In the genomic region with DNA sequence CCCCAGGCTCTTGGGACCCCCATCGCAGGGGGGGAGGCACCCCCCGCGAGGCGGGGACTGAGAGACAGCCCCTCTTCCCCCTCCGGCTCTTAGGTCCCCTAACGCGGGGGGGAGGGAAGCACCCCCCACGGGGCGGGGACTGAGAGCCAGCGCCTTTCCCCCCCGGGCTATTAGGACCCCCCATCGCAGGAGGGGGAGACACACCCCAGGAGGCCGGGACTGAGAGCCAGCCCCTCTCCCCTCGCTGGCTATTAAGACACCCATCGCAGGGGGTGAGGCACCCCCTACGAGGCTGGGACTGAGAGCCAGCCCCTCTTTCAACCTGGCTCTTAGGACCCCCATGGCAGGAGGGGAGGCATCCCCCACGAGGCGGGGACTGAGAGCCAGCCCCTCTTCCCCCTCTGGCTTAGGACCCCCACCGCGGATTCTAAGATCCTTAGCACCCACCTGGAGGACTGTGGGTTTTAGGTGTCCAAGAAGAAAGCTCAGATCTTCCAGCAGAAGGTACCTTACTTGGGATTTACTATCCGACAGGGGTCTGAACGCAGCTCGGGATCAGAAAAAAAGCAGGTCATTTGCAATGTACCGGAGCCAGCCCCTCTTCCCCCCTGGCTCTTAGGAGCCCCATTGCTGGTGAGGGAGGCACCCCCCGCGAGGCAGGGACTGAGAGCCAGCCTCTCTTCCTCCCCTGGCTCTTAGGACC, we compare ENCODE assay signal across 22 cellular contexts.
DNase-seq lines count a peak whose midpoint lies in the region; ATAC-seq and TF ChIP-seq lines count a peak whose summit lies in the region.
"Had no signal": no experiment of that assay in that cellular context is flagged by ENCODE, and none has a peak within 500 bp of the region (broad histone marks: within the 10 kb centered on the region; RNA-seq: fewer than 3 reads in every experiment).

No MANE protein-coding gene starts in this region.

- H2BK12ac ChIP-seq in mesenchymal stem cell (ENCODE audit: low read length in 2 of 2), result no peak overlapping the region

- no peak overlapping the region for H3K18ac ChIP-seq in mesendoderm (ENCODE audit: low read length)
- no peak overlapping the region for H3K18ac ChIP-seq in mesenchymal stem cell (ENCODE audit: low read depth in 1 of 2, low read length in 2 of 2)

- H3K4me3 Mint-ChIP-seq in stimulated activated naive CD8-positive, alpha-beta T cell treated with anti-CD3 and anti-CD28 coated beads, Interleukin-15, amount 100 ng/mL, for 72 hours, result no peak overlapping the region
- peak overlapping the region; percentile 12 for H3K4me3 Mint-ChIP-seq in chondrocyte (ENCODE audit: unreplicated experiment)
- H3K4me3 Mint-ChIP-seq: activated CD8-positive, alpha-beta T cell treated with anti-CD3 and anti-CD28 coated beads, Interleukin-2, amount 10 ng/mL, durations not matched to agents 7 days and 5 days; type B pancreatic cell had no signal

- H3K23ac ChIP-seq in mesendoderm (ENCODE audit: low read length) (no peak overlapping the region), mesenchymal stem cell (ENCODE audit: low read length in 2 of 2) (no peak overlapping the region)

- no peak overlapping the region for H4K5ac ChIP-seq in mesendoderm (ENCODE audit: low read length)

- no peaks in the 10 kb centered on the region for H3K79me1 ChIP-seq in mesendoderm (ENCODE audit: low read length)
- no peaks in the 10 kb centered on the region for H3K79me1 ChIP-seq in mesenchymal stem cell (replicated peaks; ENCODE audit: low read length, poor library complexity, severe bottlenecking)

- no CpG with 5 or more reads among the region's 26 CpGs for WGBS in mesendoderm (ENCODE audit: extremely low coverage, insufficient coverage, low lambda C conversion rate)
- WGBS in mesenchymal stem cell, result 58% methylated on average over 10 of the region's 26 CpGs

- no peak for TF ChIP-seq CTCF in chondrocyte (IDR thresholded peaks at IDR 0.05)
- no peak for TF ChIP-seq CTCF in coronary artery (IDR thresholded peaks at IDR 0.05)

- H3K9ac ChIP-seq in mesendoderm (ENCODE audit: low read length) (no peak overlapping the region), mesenchymal stem cell (ENCODE audit: low read length) (no peak overlapping the region)
- H3K9ac ChIP-seq: BLaER1 treated with 17β-estradiol and CSF1 and Interleukin-3, amounts not matched to agents 10 nM and 100 nM had no signal

- no peaks in the 10 kb centered on the region for H3K36me3 Mint-ChIP-seq in chondrocyte (ENCODE audit: low read depth)
- H3K36me3 Mint-ChIP-seq: brain had no signal

- peak overlapping the region in 1 of 2 donors; percentile 6 for H3K27ac Mint-ChIP-seq in stimulated activated naive CD8-positive, alpha-beta T cell treated with anti-CD3 and anti-CD28 coated beads, Interleukin-15, amount 100 ng/mL, for 72 hours
- no peak overlapping the region for H3K27ac Mint-ChIP-seq in chondrocyte (ENCODE audit: unreplicated experiment)
- H3K27ac Mint-ChIP-seq: activated CD8-positive, alpha-beta T cell treated with anti-CD3 and anti-CD28 coated beads, Interleukin-2, amount 10 ng/mL, durations not matched to agents 7 days and 5 days; brain; type B pancreatic cell had no signal

- H2AK5ac ChIP-seq in mesendoderm (ENCODE audit: low read length), result no peak overlapping the region
- H2AK5ac ChIP-seq in mesenchymal stem cell (ENCODE audit: low read length, severe bottlenecking), result no peak overlapping the region

- H2BK5ac ChIP-seq in mesendoderm (ENCODE audit: low read length) (no peak overlapping the region), mesenchymal stem cell (ENCODE audit: low read depth, low read length, poor library complexity, severe bottlenecking) (no peak overlapping the region)

- no peak overlapping the region for H3K4ac ChIP-seq in mesendoderm (ENCODE audit: low read depth, low read length)
- no peak overlapping the region for H3K4ac ChIP-seq in mesenchymal stem cell (ENCODE audit: low read depth in 1 of 2, low read length in 2 of 2)

- H2BK15ac ChIP-seq in mesendoderm (replicated peaks; ENCODE audit: low read depth) (no peak overlapping the region), mesenchymal stem cell (ENCODE audit: low read depth, poor library complexity, severe bottlenecking) (no peak overlapping the region)

- H3K56ac ChIP-seq in mesendoderm (ENCODE audit: low read length), result no peak overlapping the region

- H3K4me3 ChIP-seq in mesendoderm (ENCODE audit: low read length) (no peak overlapping the region), mesenchymal stem cell (ENCODE audit: insufficient read depth in 1 of 2, low read depth in 1 of 2, low read length in 2 of 2) (no peak overlapping the region), coronary artery (no peak overlapping the region)
- H3K4me3 ChIP-seq: BLaER1 treated with 17β-estradiol and CSF1 and Interleukin-3, amounts not matched to agents 10 nM and 100 nM had no signal

- no peak overlapping the region for H3K14ac ChIP-seq in mesenchymal stem cell (ENCODE audit: low read length in 2 of 2)

- H4K91ac ChIP-seq in mesenchymal stem cell (ENCODE audit: low read length), result no peak overlapping the region

- H3K27me3 Mint-ChIP-seq in stimulated activated naive CD8-positive, alpha-beta T cell treated with anti-CD3 and anti-CD28 coated beads, Interleukin-15, amount 100 ng/mL, for 72 hours, result no peaks in the 10 kb centered on the region
- no peaks in the 10 kb centered on the region for H3K27me3 Mint-ChIP-seq in chondrocyte (ENCODE audit: low read depth)
- H3K27me3 Mint-ChIP-seq: brain, type B pancreatic cell had no signal

- H3K9me3 ChIP-seq in mesenchymal stem cell (ENCODE audit: control insufficient read depth, low read length), result no peaks in the 10 kb centered on the region
- H3K9me3 ChIP-seq: left lung, neutrophil had no signal

- no peak overlapping the region for H3K4me2 ChIP-seq in mesendoderm (ENCODE audit: low read length)
- H3K4me2 ChIP-seq in mesenchymal stem cell (ENCODE audit: low read length, poor library complexity, severe bottlenecking), result no peak overlapping the region
- H3K4me2 ChIP-seq: BLaER1 treated with 17β-estradiol and CSF1 and Interleukin-3, amounts not matched to agents 10 nM and 100 nM had no signal

- DNase-seq in stimulated activated naive CD8-positive, alpha-beta T cell treated with anti-CD3 and anti-CD28 coated beads, Interleukin-15, amount 100 ng/mL, for 72 hours, result no peak
- DNase-seq in stimulated activated naive CD8-positive, alpha-beta T cell treated with anti-CD3 and anti-CD28 coated beads, Interleukin-15, Interleukin-2, amounts not matched to agents 100 U/mL and 50 U/mL, for 24 hours, result no peak
- DNase-seq in chondrocyte (ENCODE audit: low spot score) (no peak), mesendoderm (peak; percentile 14), mesenchymal stem cell (no peak), coronary artery (ENCODE audit: low spot score) (no peak), D341Med (ENCODE audit: low spot score) (no peak)
- DNase-seq: activated CD4-positive, CD25-positive, alpha-beta regulatory T cell treated with anti-CD3 and anti-CD28 coated beads, Interleukin-2, amount 50 U/mL, for 72 hours; activated CD8-positive, alpha-beta T cell treated with anti-CD3 and anti-CD28 coated beads, Interleukin-2, amount 10 ng/mL, durations not matched to agents 7 days and 5 days; activated gamma-delta T cell treated with Interleukin-2 at 50 U/mL for 16 hours; HCEC 1CT; KG1; left lung; NCI-H1436; NCI-H526; spleen; SW 1271 had no signal

- no peaks in the 10 kb centered on the region for H3K4me1 ChIP-seq in mesendoderm (ENCODE audit: control insufficient read depth, low read depth, low read length)
- no peaks in the 10 kb centered on the region for H3K4me1 ChIP-seq in mesenchymal stem cell (ENCODE audit: control insufficient read depth, insufficient read depth, low read depth, low read length)
- H3K4me1 ChIP-seq: BLaER1 treated with 17β-estradiol and CSF1 and Interleukin-3, amounts not matched to agents 10 nM and 100 nM; left lung; spleen had no signal

- H3K79me2 ChIP-seq in mesendoderm (ENCODE audit: control insufficient read depth, insufficient read depth, low read length), result no peaks in the 10 kb centered on the region

- no peaks in the 10 kb centered on the region for H3K4me1 Mint-ChIP-seq in stimulated activated naive CD8-positive, alpha-beta T cell treated with anti-CD3 and anti-CD28 coated beads, Interleukin-15, amount 100 ng/mL, for 72 hours
- no peaks in the 10 kb centered on the region for H3K4me1 Mint-ChIP-seq in chondrocyte (ENCODE audit: low read depth)
- H3K4me1 Mint-ChIP-seq: brain had no signal

- H4K8ac ChIP-seq in mesendoderm (ENCODE audit: low read depth, low read length) (no peak overlapping the region), mesenchymal stem cell (ENCODE audit: low read length) (no peak overlapping the region)

- H3K36me3 ChIP-seq in mesendoderm (ENCODE audit: control insufficient read depth, insufficient read depth, low read length), result no peaks in the 10 kb centered on the region
- no peaks in the 10 kb centered on the region for H3K36me3 ChIP-seq in mesenchymal stem cell (ENCODE audit: control insufficient read depth in 1 of 2, insufficient read depth in 2 of 2, low read depth in 1 of 2, low read length in 2 of 2)
- H3K36me3 ChIP-seq: left lung, neutrophil had no signal

- no peak overlapping the region for H2BK120ac ChIP-seq in mesendoderm (ENCODE audit: low read depth, low read length)
- no peak overlapping the region for H2BK120ac ChIP-seq in mesenchymal stem cell (ENCODE audit: low read depth, low read length)

- H2AFZ ChIP-seq in mesenchymal stem cell (ENCODE audit: low read depth, low read length), result no peak overlapping the region

- H3K27me3 ChIP-seq in mesendoderm (ENCODE audit: insufficient read depth, low read length, poor library complexity), result no peaks in the 10 kb centered on the region
- no peaks in the 10 kb centered on the region for H3K27me3 ChIP-seq in mesenchymal stem cell (ENCODE audit: control insufficient read depth in 1 of 2, insufficient read depth in 1 of 2, low read length in 2 of 2)
- H3K27me3 ChIP-seq: BLaER1 treated with 17β-estradiol and CSF1 and Interleukin-3, amounts not matched to agents 10 nM and 100 nM; left lung; neutrophil; spleen had no signal

- H3K27ac ChIP-seq in mesendoderm (ENCODE audit: low read depth, low read length) (peak overlapping the region; percentile 75), mesenchymal stem cell (ENCODE audit: low read length, poor library complexity, severe bottlenecking) (no peak overlapping the region), coronary artery (no peak overlapping the region)
- H3K27ac ChIP-seq: BLaER1 treated with 17β-estradiol and CSF1 and Interleukin-3, amounts not matched to agents 10 nM and 100 nM; left lung; neutrophil; spleen had no signal

- H3K9me3 Mint-ChIP-seq in stimulated activated naive CD8-positive, alpha-beta T cell treated with anti-CD3 and anti-CD28 coated beads, Interleukin-15, amount 100 ng/mL, for 72 hours, result no peaks in the 10 kb centered on the region
- H3K9me3 Mint-ChIP-seq in chondrocyte (ENCODE audit: low read depth), result no peaks in the 10 kb centered on the region
- H3K9me3 Mint-ChIP-seq: brain, type B pancreatic cell had no signal

- ATAC-seq in stimulated activated naive CD8-positive, alpha-beta T cell treated with anti-CD3 and anti-CD28 coated beads, Interleukin-15, amount 100 ng/mL, for 72 hours, result peak; percentile 45
- ATAC-seq in stimulated activated naive CD8-positive, alpha-beta T cell treated with anti-CD3 and anti-CD28 coated beads, Interleukin-15, Interleukin-2, amounts not matched to agents 100 U/mL and 50 U/mL, for 24 hours, result no peak
- no peak for ATAC-seq in GM18520 (IDR thresholded peaks at IDR 0.05; ENCODE audit: unreplicated experiment)
- ATAC-seq: activated CD8-positive, alpha-beta T cell treated with anti-CD3 and anti-CD28 coated beads, Interleukin-2, amount 10 ng/mL, durations not matched to agents 7 days and 5 days; left lung had no signal
